In genomic region chr15:23039151-23039916, GRCh38 we compare ENCODE assay signal across 1 cellular context.
A peak's percentile ranks its signal among the peaks of the same experiment; 100 is the strongest.
TF ChIP-seq lines count a peak whose summit lies in the region.

Gene TUBGCP5, minus strand, starts transcription at chr15:23039569. Its CDS starts 26 bp downstream, at chr15:23039543.

TF ChIP-seq in HepG2, 621 proteins besides CTCF, POLR2A, EP300 and RAD21 (continued from another document and continues in another):
- TF ChIP-seq ZBTB40 (IDR thresholded peaks at IDR 0.05) (no peak), ZBTB40 (CRISPR knock-in tag; IDR thresholded peaks at IDR 0.05) (peak; percentile 71), BATF2 (CRISPR knock-in tag; IDR thresholded peaks at IDR 0.05) (no peak; the same call in 1 of the 2 replicates), RFXAP (CRISPR knock-in tag; IDR thresholded peaks at IDR 0.05; ENCODE audit: borderline replicate concordance) (no peak), ZFP91 (CRISPR knock-in tag; IDR thresholded peaks at IDR 0.05; ENCODE audit: borderline replicate concordance) (no peak; the same call in 1 of the 2 replicates), ZNF180 (CRISPR knock-in tag; IDR thresholded peaks at IDR 0.05; ENCODE audit: borderline replicate concordance, low read depth) (no peak), MIER3 (CRISPR knock-in tag; IDR thresholded peaks at IDR 0.05; ENCODE audit: borderline replicate concordance) (peak; percentile 17; the same call in 1 of the 2 replicates), ZNF101 (CRISPR knock-in tag; IDR thresholded peaks at IDR 0.05; ENCODE audit: borderline replicate concordance, low read depth) (no peak), ZNF18 (CRISPR knock-in tag; IDR thresholded peaks at IDR 0.05; ENCODE audit: insufficient replicate concordance) (peak; percentile 64), ZNF562 (CRISPR knock-in tag; IDR thresholded peaks at IDR 0.05; ENCODE audit: borderline replicate concordance) (no peak), NPAS2 (CRISPR knock-in tag; IDR thresholded peaks at IDR 0.05; ENCODE audit: borderline replicate concordance) (no peak), MAZ (IDR thresholded peaks at IDR 0.05; ENCODE audit: borderline replicate concordance, low read depth, low read length) (no peak), MAZ (CRISPR knock-in tag; IDR thresholded peaks at IDR 0.05; ENCODE audit: low read depth) (peak; percentile 66), ETV6 (CRISPR knock-in tag; conservative IDR thresholded peaks at IDR 0.05) (peak; percentile 58; the same call in 1 of the 2 replicates), ATF1 (CRISPR knock-in tag; IDR thresholded peaks at IDR 0.05) (no peak), HNRNPUL1 (IDR thresholded peaks at IDR 0.05; ENCODE audit: low read depth, low read length) (no peak), CENPX (CRISPR knock-in tag; IDR thresholded peaks at IDR 0.05) (no peak), ZNF782 (CRISPR knock-in tag; IDR thresholded peaks at IDR 0.05; ENCODE audit: borderline replicate concordance) (no peak; the same call in 1 of the 2 replicates), MTA1 (CRISPR knock-in tag; IDR thresholded peaks at IDR 0.05; ENCODE audit: borderline replicate concordance) (peak; percentile 48; the same call in 1 of the 2 replicates), ZBTB38 (CRISPR knock-in tag; IDR thresholded peaks at IDR 0.05) (0 out of 2 replicates have a peak, but pooled peaks have one; percentile 41), ZNF280B (CRISPR knock-in tag; IDR thresholded peaks at IDR 0.05; ENCODE audit: borderline replicate concordance) (peak; percentile 49; the same call in 1 of the 2 replicates), MTF2 (CRISPR knock-in tag; IDR thresholded peaks at IDR 0.05; ENCODE audit: borderline replicate concordance) (no peak), PHF21A (CRISPR knock-in tag; IDR thresholded peaks at IDR 0.05) (peak; percentile 91), SOX13 (IDR thresholded peaks at IDR 0.05) (no peak; the same call in 1 of the 2 replicates), SOX13 (CRISPR knock-in tag; conservative IDR thresholded peaks at IDR 0.05 in 1 of 2, IDR thresholded peaks at IDR 0.05 in 1 of 2) (peak in 1 of 2 experiments; percentile 32; a peak in 2 of 4 replicates), KDM4B (CRISPR knock-in tag; IDR thresholded peaks at IDR 0.05) (no peak; the same call in 1 of the 2 replicates), ZNF672 (CRISPR knock-in tag; IDR thresholded peaks at IDR 0.05) (peak; percentile 74; the same call in 1 of the 2 replicates), MXD3 (CRISPR knock-in tag; IDR thresholded peaks at IDR 0.05) (peak; percentile 87; the same call in 1 of the 2 replicates), TERF1 (CRISPR knock-in tag; IDR thresholded peaks at IDR 0.05) (no peak), ZMAT3 (CRISPR knock-in tag; conservative IDR thresholded peaks at IDR 0.05) (0 out of 2 replicates have a peak, but pooled peaks have one; percentile 74), STAT6 (CRISPR knock-in tag; IDR thresholded peaks at IDR 0.05; ENCODE audit: borderline replicate concordance) (peak; percentile 52; the same call in 1 of the 2 replicates), ZNF616 (CRISPR knock-in tag; IDR thresholded peaks at IDR 0.05; ENCODE audit: low read depth) (no peak), MEF2D (CRISPR knock-in tag; IDR thresholded peaks at IDR 0.05) (no peak), ZBTB49 (CRISPR knock-in tag; IDR thresholded peaks at IDR 0.05; ENCODE audit: borderline replicate concordance) (no peak)
